Comparison of ENCODE assay signal across 25 cellular contexts in genomic region chr5:19534751-19535150, GRCh38.
DNase-seq lines count a peak whose midpoint lies in the region; FAIRE-seq and TF ChIP-seq lines count a peak whose summit lies in the region.
"Had no signal": no experiment of that assay in that cellular context is flagged by ENCODE, and none has a peak within 500 bp of the region (broad histone marks: within the 10 kb centered on the region; RNA-seq: fewer than 3 reads in every experiment).

No MANE protein-coding gene starts in this region.

- H4K8ac ChIP-seq in trophoblast cell (ENCODE audit: low read depth, low read length) = no peak overlapping the region

- H2BK12ac ChIP-seq in trophoblast cell (ENCODE audit: low read length) = no peak overlapping the region

- no peak overlapping the region for H3K9ac ChIP-seq in astrocyte (ENCODE audit: low read length)
- no peak overlapping the region for H3K9ac ChIP-seq in trophoblast cell (ENCODE audit: low read length)

- H2AFZ ChIP-seq in astrocyte (ENCODE audit: low read depth, low read length) (no peak overlapping the region), trophoblast cell (ENCODE audit: insufficient read depth, low read length, poor library complexity) (no peak overlapping the region)

- H3K23ac ChIP-seq in trophoblast cell (ENCODE audit: low read length) = no peak overlapping the region

- H3K27ac ChIP-seq in astrocyte (ENCODE audit: low read depth, low read length) = no peak overlapping the region
- H3K27ac ChIP-seq in trophoblast cell (ENCODE audit: low read depth, low read length) = no peak overlapping the region

- no peaks in the 10 kb centered on the region for H3K36me3 Mint-ChIP-seq in astrocyte (ENCODE audit: low read depth, unreplicated experiment)
- H3K36me3 Mint-ChIP-seq: mesothelial cell of epicardium; naive thymus-derived CD4-positive, alpha-beta T cell; stimulated activated naive B cell treated with anti-CD40 and anti-IgM and Interleukin-4, amounts not matched to agents 10 μg/mL and 1 μg/mL and 100 μg/mL, for 72 hours had no signal

- H3K4me2 ChIP-seq in astrocyte (ENCODE audit: low read length) (no peak overlapping the region), trophoblast cell (ENCODE audit: low read length) (no peak overlapping the region)

- H3K36me3 ChIP-seq in astrocyte (ENCODE audit: insufficient read depth, low read length) = no peaks in the 10 kb centered on the region
- H3K36me3 ChIP-seq in trophoblast cell (ENCODE audit: control insufficient read depth in 1 of 2, insufficient read depth in 2 of 2, low read length in 2 of 2) = no peaks in the 10 kb centered on the region

- no peak for TF ChIP-seq CTCF in astrocyte (IDR thresholded peaks at IDR 0.05; ENCODE audit: insufficient read depth, low read depth, low read length)

- H3K79me2 ChIP-seq in astrocyte (ENCODE audit: insufficient read depth, low read length) (no peaks in the 10 kb centered on the region), trophoblast cell (ENCODE audit: control insufficient read depth, insufficient read depth, low read length, poor library complexity) (no peaks in the 10 kb centered on the region)

- H3K27me3 ChIP-seq in astrocyte (ENCODE audit: insufficient read depth, low read length) = no peaks in the 10 kb centered on the region
- no peaks in the 10 kb centered on the region for H3K27me3 ChIP-seq in trophoblast cell (ENCODE audit: insufficient read depth, low read length)

- H3K14ac ChIP-seq in trophoblast cell (ENCODE audit: low read length) = no peak overlapping the region

- peaks cover 2% of the 10 kb centered on the region for H3K9me3 Mint-ChIP-seq in astrocyte (ENCODE audit: unreplicated experiment)
- H3K9me3 Mint-ChIP-seq: activated B cell treated with CpG ODN at 0.5 μM for 24 hours had no signal

- H3K79me1 ChIP-seq in trophoblast cell (ENCODE audit: low read length) = no peaks in the 10 kb centered on the region

- H3K4ac ChIP-seq in trophoblast cell (ENCODE audit: low read depth, low read length) = no peak overlapping the region

- no peak overlapping the region for H3K18ac ChIP-seq in trophoblast cell (ENCODE audit: low read length)

- no peak overlapping the region for H2BK5ac ChIP-seq in trophoblast cell (ENCODE audit: low read depth, low read length, poor library complexity)

- H4K91ac ChIP-seq in trophoblast cell (ENCODE audit: low read depth, low read length) = no peak overlapping the region

- no peaks in the 10 kb centered on the region for H3K9me3 ChIP-seq in astrocyte (ENCODE audit: insufficient read depth, low read depth, low read length)
- H3K9me3 ChIP-seq in trophoblast cell (ENCODE audit: insufficient read depth, low read depth, low read length) = no peaks in the 10 kb centered on the region
- H3K9me3 ChIP-seq: Caco-2 had no signal

- no peaks in the 10 kb centered on the region for H3K27me3 Mint-ChIP-seq in astrocyte (ENCODE audit: low read depth, unreplicated experiment)
- H3K27me3 Mint-ChIP-seq: activated B cell treated with CpG ODN at 0.5 μM for 24 hours; naive thymus-derived CD4-positive, alpha-beta T cell; progenitor cell of endocrine pancreas; stimulated activated naive B cell treated with anti-CD40 and anti-IgM and Interleukin-4, amounts not matched to agents 10 μg/mL and 1 μg/mL and 100 μg/mL, for 72 hours had no signal

- DNase-seq in HCEC 1CT = peak; percentile 12
- DNase-seq in NCI-H446 (lab: John Stamatoyannopoulos, UW) = peak; percentile 61 to 95
- DNase-seq in astrocyte (ENCODE audit: low read depth) = peak; percentile 12
- peak; percentile 50 for DNase-seq in kidney tubule cell (ENCODE audit: low spot score)
- no peak for DNase-seq in activated T-cell treated with anti-CD3 and anti-CD28 coated beads, Interleukin-2, amount 50 U/mL, for 48 hours
- DNase-seq in foreskin melanocyte = no peak
- no peak for DNase-seq in trophoblast cell
- DNase-seq: activated B cell treated with CpG ODN at 0.5 μM for 24 hours; activated naive CD4-positive, alpha-beta T cell treated with anti-CD3 and anti-CD28 coated beads, Interleukin-2, amount 50 U/mL, for 16 hours; anterior cingulate cortex; C1 segment of cervical spinal cord; Caco-2; caudate nucleus; DMS79 treated with DMSO at 0.1 percent for 48 hours; endodermal cell; left ventricle myocardium superior; MV-4-11; naive thymus-derived CD4-positive, alpha-beta T cell; NCI-H1694 treated with DMSO at 0.1 percent for 48 hours; SHP77 treated with DMSO at 0.1 percent for 48 hours; stimulated activated CD4-positive, alpha-beta T cell treated with anti-CD3 and anti-CD28 coated beads, Interleukin-15, amount 100 ng/mL, for 24 hours; stimulated activated naive B cell treated with anti-CD40 and anti-IgM and Interleukin-4, amounts not matched to agents 10 μg/mL and 1 μg/mL and 100 μg/mL, for 72 hours had no signal

- no CpG with 5 or more reads among the region's 1 CpG for WGBS in trophoblast cell (ENCODE audit: extremely low coverage, insufficient coverage, insufficient read length)

- H4K12ac ChIP-seq in trophoblast cell (ENCODE audit: low read depth, low read length) = no peak overlapping the region

- no peaks in the 10 kb centered on the region for H4K20me1 ChIP-seq in astrocyte (ENCODE audit: insufficient read depth, low read length)

- H2BK120ac ChIP-seq in trophoblast cell (ENCODE audit: insufficient read depth, low read length, poor library complexity) = no peak overlapping the region

- no peak overlapping the region for H3K27ac Mint-ChIP-seq in astrocyte (ENCODE audit: unreplicated experiment)
- H3K27ac Mint-ChIP-seq: activated B cell treated with CpG ODN at 0.5 μM for 24 hours; endodermal cell; mesothelial cell of epicardium; naive thymus-derived CD4-positive, alpha-beta T cell; progenitor cell of endocrine pancreas; stimulated activated naive B cell treated with anti-CD40 and anti-IgM and Interleukin-4, amounts not matched to agents 10 μg/mL and 1 μg/mL and 100 μg/mL, for 72 hours had no signal

- H2AK5ac ChIP-seq in trophoblast cell (ENCODE audit: low read length) = no peak overlapping the region

- H3K4me3 ChIP-seq in astrocyte (ENCODE audit: insufficient read depth, low read depth, low read length) (no peak overlapping the region), trophoblast cell (ENCODE audit: low read depth, low read length) (no peak overlapping the region)

- FAIRE-seq in astrocyte (lab: Jason Lieb, UNC) = no peak
- FAIRE-seq: GM18507 had no signal

- H3K4me1 ChIP-seq in astrocyte (ENCODE audit: insufficient read depth, low read length) (no peaks in the 10 kb centered on the region), trophoblast cell (ENCODE audit: control insufficient read depth in 1 of 2, insufficient read depth in 2 of 2, low read length in 2 of 2) (no peaks in the 10 kb centered on the region)
- H3K4me1 ChIP-seq: Caco-2 had no signal

- no peak overlapping the region for H3K4me3 Mint-ChIP-seq in astrocyte (ENCODE audit: unreplicated experiment)
- H3K4me3 Mint-ChIP-seq: activated B cell treated with CpG ODN at 0.5 μM for 24 hours; endodermal cell; mesothelial cell of epicardium; naive thymus-derived CD4-positive, alpha-beta T cell; stimulated activated naive B cell treated with anti-CD40 and anti-IgM and Interleukin-4, amounts not matched to agents 10 μg/mL and 1 μg/mL and 100 μg/mL, for 72 hours had no signal

- H3K4me1 Mint-ChIP-seq in astrocyte (ENCODE audit: low read depth, unreplicated experiment) = peaks cover 1% of the 10 kb centered on the region
- H3K4me1 Mint-ChIP-seq: activated B cell treated with CpG ODN at 0.5 μM for 24 hours; endodermal cell; naive thymus-derived CD4-positive, alpha-beta T cell; stimulated activated naive B cell treated with anti-CD40 and anti-IgM and Interleukin-4, amounts not matched to agents 10 μg/mL and 1 μg/mL and 100 μg/mL, for 72 hours had no signal

Comparison
In these comparisons a context has a peak if more than half of its experiments do, and no peak if none do; other contexts are left out.
1. DNase-seq: peak in HCEC 1CT (single experiment), NCI-H446 (2 of 2), astrocyte (single experiment) and kidney tubule cell (single experiment); none in activated T-cell treated with anti-CD3 and anti-CD28 coated beads, Interleukin-2, amount 50 U/mL, for 48 hours (0 of 2), foreskin melanocyte (single experiment) and trophoblast cell (0 of 2).